ENCODE assay signal across 10 cellular contexts in the genomic region with DNA sequence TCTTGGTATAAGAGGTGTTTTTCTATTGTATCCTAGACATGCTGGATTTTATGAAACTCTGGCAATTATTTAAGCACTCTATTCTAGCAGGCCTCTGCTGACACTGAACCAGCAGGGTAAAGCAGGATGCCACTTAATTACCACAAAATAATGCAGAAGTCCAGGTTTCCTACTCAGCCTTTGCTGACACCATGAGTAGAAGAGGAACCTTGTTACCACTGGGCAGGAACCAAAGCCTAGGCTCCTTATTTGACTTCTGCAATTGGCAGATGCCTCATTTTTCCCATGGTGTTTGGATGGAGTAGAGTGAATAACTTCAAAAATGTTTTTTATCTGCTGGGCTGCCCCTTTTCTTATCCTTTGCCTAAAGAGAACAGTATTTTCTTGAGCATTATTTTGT.
"Had no signal": no experiment of that assay in that cellular context is flagged by ENCODE, and none has a peak within 500 bp of the region (broad histone marks: within the 10 kb centered on the region; RNA-seq: fewer than 3 reads in every experiment).

No MANE protein-coding gene starts in this region.

- DNase-seq: activated CD4-positive, CD25-positive, alpha-beta regulatory T cell treated with anti-CD3 and anti-CD28 coated beads, Interleukin-2, amount 50 U/mL, for 72 hours; activated gamma-delta T cell treated with Interleukin-2 at 50 U/mL for 16 hours; effector CD8-positive, alpha-beta T cell; mesendoderm; natural killer cell; pancreas; spleen; stimulated activated naive B cell treated with anti-CD40 and anti-IgM and Interleukin-4, amounts not matched to agents 10 μg/mL and 1 μg/mL and 100 μg/mL, for 72 hours had no signal

- H3K36me3 Mint-ChIP-seq: activated naive CD8-positive, alpha-beta T cell; natural killer cell; stimulated activated naive B cell treated with anti-CD40 and anti-IgM and Interleukin-4, amounts not matched to agents 10 μg/mL and 1 μg/mL and 100 μg/mL, for 72 hours had no signal

- H3K27ac Mint-ChIP-seq: activated naive CD8-positive, alpha-beta T cell; natural killer cell; stimulated activated naive B cell treated with anti-CD40 and anti-IgM and Interleukin-4, amounts not matched to agents 10 μg/mL and 1 μg/mL and 100 μg/mL, for 72 hours had no signal

- H3K4me3 ChIP-seq: pancreas, spleen had no signal

- ATAC-seq: esophagus mucosa; natural killer cell; stimulated activated naive B cell treated with anti-CD40 and anti-IgM and Interleukin-4, amounts not matched to agents 10 μg/mL and 1 μg/mL and 100 μg/mL, for 72 hours had no signal

- H3K4me1 Mint-ChIP-seq: natural killer cell; stimulated activated naive B cell treated with anti-CD40 and anti-IgM and Interleukin-4, amounts not matched to agents 10 μg/mL and 1 μg/mL and 100 μg/mL, for 72 hours had no signal

- H3K4me3 Mint-ChIP-seq: activated naive CD8-positive, alpha-beta T cell; natural killer cell; stimulated activated naive B cell treated with anti-CD40 and anti-IgM and Interleukin-4, amounts not matched to agents 10 μg/mL and 1 μg/mL and 100 μg/mL, for 72 hours had no signal

- H3K9me3 Mint-ChIP-seq: natural killer cell had no signal
